Comparison of ENCODE assay signal across 18 cellular contexts in genomic region chr2:143564419-143564818, GRCh38.
DNase-seq lines count a peak whose midpoint lies in the region; ATAC-seq and TF ChIP-seq lines count a peak whose summit lies in the region.
"Had no signal": no experiment of that assay in that cellular context is flagged by ENCODE, and none has a peak within 500 bp of the region (broad histone marks: within the 10 kb centered on the region; RNA-seq: fewer than 3 reads in every experiment).

No MANE protein-coding gene starts in this region.

- no peaks in the 10 kb centered on the region for H3K27me3 ChIP-seq in left lung
- H3K27me3 ChIP-seq: gastroesophageal sphincter had no signal

- no peaks in the 10 kb centered on the region for H3K36me3 ChIP-seq in left lung
- H3K36me3 ChIP-seq: gastroesophageal sphincter had no signal

- no peaks in the 10 kb centered on the region for H3K4me1 ChIP-seq in left lung
- H3K4me1 ChIP-seq: gastroesophageal sphincter had no signal

- DNase-seq in left lung (no peak), GM19240 (ENCODE audit: insufficient read length, low spot score) (no peak), hippocampal formation (lab: John Stamatoyannopoulos, UW) (no peak)
- DNase-seq: activated T-cell treated with anti-CD3 and anti-CD28 coated beads for 4 hours; anterior cingulate cortex; C1 segment of cervical spinal cord; effector CD8-positive, alpha-beta T cell; MM.1S; NCI-H510A treated with DMSO at 0.1 percent for 48 hours; SHP77 treated with DMSO at 0.1 percent for 48 hours had no signal

- H3K27ac ChIP-seq in left lung = no peak overlapping the region
- H3K27ac ChIP-seq: gastroesophageal sphincter, VCaP had no signal

- TF ChIP-seq CTCF in left lung (IDR thresholded peaks at IDR 0.05) = no peak

- H3K4me3 ChIP-seq in left lung = no peak overlapping the region
- H3K4me3 ChIP-seq: gastroesophageal sphincter had no signal

- intact Hi-C loops in left lung (cut with DNase I) = no loop called here

- no peaks in the 10 kb centered on the region for H3K9me3 ChIP-seq in left lung
- H3K9me3 ChIP-seq: gastroesophageal sphincter had no signal

- ATAC-seq in GM18520 (IDR thresholded peaks at IDR 0.05; ENCODE audit: unreplicated experiment) = peak; percentile 95
- peak; percentile 96 for ATAC-seq in GM21381 (IDR thresholded peaks at IDR 0.05; ENCODE audit: unreplicated experiment)
- ATAC-seq in HG02970 (IDR thresholded peaks at IDR 0.05; ENCODE audit: low FRiP score, unreplicated experiment) = peak; percentile 91
- peak; percentile 88 for ATAC-seq in HG03565 (IDR thresholded peaks at IDR 0.05; ENCODE audit: unreplicated experiment)
- no peak for ATAC-seq in left lung
- ATAC-seq in activated CD4-positive, CD25-positive, alpha-beta regulatory T cell treated with anti-CD3 and anti-CD28 coated beads, Interleukin-2, amount 50 U/mL, for 24 hours = no peak
- ATAC-seq: gastroesophageal sphincter, left lobe of liver had no signal

Comparison
In these comparisons a context has a peak if more than half of its experiments do, and no peak if none do; other contexts are left out.
1. ATAC-seq: peak in GM18520 (single experiment), GM21381 (single experiment), HG02970 (single experiment) and HG03565 (single experiment); none in left lung (single experiment) and activated CD4-positive, CD25-positive, alpha-beta regulatory T cell treated with anti-CD3 and anti-CD28 coated beads, Interleukin-2, amount 50 U/mL, for 24 hours (0 of 2).